8 cellular contexts compared by ENCODE assay signal in genomic region chr10:80454526-80455460, GRCh38. TPM values are rescaled to one million over a fixed set of nuclear protein-coding genes. Genes with fewer than 3 reads are reported as not detected.
DNase-seq lines count a peak whose midpoint lies in the region.

No MANE protein-coding gene starts in this region.

- peaks cover 23% of the 10 kb centered on the region for H3K4me1 ChIP-seq in skeletal muscle satellite cell (ENCODE audit: control insufficient read depth, insufficient read depth, low read length)

- H3K9me3 ChIP-seq in skeletal muscle satellite cell (replicated peaks; ENCODE audit: low read length) = no peaks in the 10 kb centered on the region

- H3K4me2 ChIP-seq in skeletal muscle satellite cell (ENCODE audit: low read length) = peak overlapping the region; percentile 99

- H3K27me3 ChIP-seq in H7 (ENCODE audit: control insufficient read depth, insufficient read depth, low read length) = peaks cover 8% of the 10 kb centered on the region
- H3K27me3 ChIP-seq in skeletal muscle satellite cell (ENCODE audit: control insufficient read depth, insufficient read depth, low read length) = peaks cover 9% of the 10 kb centered on the region

- WGBS in adipose tissue, 3 donors = 0 to 1% (median 1%) methylated on average over 75 to 80 of the region's 80 CpGs

- peak overlapping the region; percentile 88 for H3K4me3 ChIP-seq in H7 (ENCODE audit: insufficient read depth, low read depth, low read length)
- H3K4me3 ChIP-seq in iPS-11a (ENCODE audit: low read depth, low read length) = peak overlapping the region; percentile 59
- peak overlapping the region; percentile 88 for H3K4me3 ChIP-seq in skeletal muscle satellite cell (ENCODE audit: low read length)

- peak overlapping the region; percentile 73 for H3K27ac ChIP-seq in adipose tissue (ENCODE audit: low read depth, low read length)

- H3K9ac ChIP-seq in skeletal muscle satellite cell (ENCODE audit: low read depth, low read length) = peak overlapping the region; percentile 92

- DNase-seq in NCI-H2227 (lab: John Stamatoyannopoulos, UW; ENCODE audit: unreplicated experiment) = peak; percentile 69
- DNase-seq in NCI-H2227 treated with DMSO at 0.1 percent for 48 hours (lab: John Stamatoyannopoulos, UW) = no peak
- peak; percentile 78 for DNase-seq in H7
- DNase-seq in LoVo (ENCODE audit: low spot score) = peak; percentile 33
- DNase-seq in NCI-H1436 (lab: John Stamatoyannopoulos, UW) = no peak

- no peaks in the 10 kb centered on the region for H3K36me3 ChIP-seq in H7 (replicated peaks; ENCODE audit: control insufficient read depth, insufficient read depth, low read length)
- no peaks in the 10 kb centered on the region for H3K36me3 ChIP-seq in skeletal muscle satellite cell (ENCODE audit: insufficient read depth, low read length)

RNA-seq across cellular contexts. Expression of gene TSPAN14, which starts 0.7 kb away (rescaled TPM):
- 36.3 and 37.6 TPM in 2 replicates for total RNA-seq in H7 (2014; rRNA removed; shearing (Covaris generic))
- 10 to 100 TPM; 29.5 to 82.7 (median 36.2) TPM for polyA plus RNA-seq in adipose tissue
- 9.9 and 11.6 TPM in 2 replicates for total RNA-seq in skeletal muscle satellite cell (2012; rRNA removed)

RNA-seq across cellular contexts. Expression of gene PRXL2A, which starts 46.4 kb away (rescaled TPM):
- 35.0 and 36.1 TPM in 2 replicates for total RNA-seq in H7 (2014; rRNA removed; shearing (Covaris generic))
- polyA plus RNA-seq in adipose tissue = 100 to 1,000 TPM in 2 of 3 donors, 10 to 100 TPM in 1; 68.8 to 543 (median 243) TPM
- total RNA-seq in skeletal muscle satellite cell (2012; rRNA removed) = 0.25 and 0.44 TPM in 2 replicates

Comparison
In these comparisons a context has a peak if more than half of its experiments do, and no peak if none do; other contexts are left out.
1. DNase-seq: peak in NCI-H2227 (single experiment), H7 (single experiment) and LoVo (single experiment); none in NCI-H2227 treated with DMSO at 0.1 percent for 48 hours (single experiment) and NCI-H1436 (single experiment).
2. Peak in every context shown above with its lines, with median percentiles within 50 percentile points of each other: H3K4me3 ChIP-seq.